ENCODE assay signal across 8 cellular contexts in genomic region chr12:79886917-79887519, GRCh38. TPM values are rescaled to one million over a fixed set of nuclear protein-coding genes. Genes with fewer than 3 reads are reported as not detected.
DNase-seq lines count a peak whose midpoint lies in the region; ATAC-seq and TF ChIP-seq lines count a peak whose summit lies in the region.

No MANE protein-coding gene starts in this region.

- H3K4me1 ChIP-seq in hepatocyte (ENCODE audit: insufficient read depth) (peaks cover 7% of the 10 kb centered on the region), tibial nerve (peaks cover 0 to 78% (median 15%) of the 10 kb centered on the region in 4 donors)

- no peaks in the 10 kb centered on the region for H3K9me2 ChIP-seq in hepatocyte (replicated peaks; ENCODE audit: insufficient read depth)

- peaks cover 44% of the 10 kb centered on the region for H4K20me1 ChIP-seq in hepatocyte (ENCODE audit: insufficient read depth, poor library complexity, severe bottlenecking)

- no peaks in the 10 kb centered on the region for H3K27me3 ChIP-seq in hepatocyte
- no peaks in the 10 kb centered on the region for H3K27me3 ChIP-seq in tibial nerve
- no peaks in the 10 kb centered on the region for H3K27me3 ChIP-seq in MG63

- H3K9me3 ChIP-seq in hepatocyte (ENCODE audit: low read depth) (no peaks in the 10 kb centered on the region), tibial nerve (no peaks in the 10 kb centered on the region), MG63 (peaks cover 2% of the 10 kb centered on the region; the same call in 1 of the 2 replicates)

- peaks cover 48% of the 10 kb centered on the region for H3K4me1 Mint-ChIP-seq in activated T-helper 17 cell treated with anti-CD3 and anti-CD28 coated beads, Interleukin-2, amount 50 U/mL, for 72 hours

- no peak overlapping the region for H3K4me2 ChIP-seq in hepatocyte

- no peaks in the 10 kb centered on the region for H3K9me3 Mint-ChIP-seq in activated T-helper 17 cell treated with anti-CD3 and anti-CD28 coated beads, Interleukin-2, amount 50 U/mL, for 72 hours

- H3K36me3 Mint-ChIP-seq in activated T-helper 17 cell treated with anti-CD3 and anti-CD28 coated beads, Interleukin-2, amount 50 U/mL, for 72 hours (ENCODE audit: low read depth): no peaks in the 10 kb centered on the region

- H3K36me3 ChIP-seq in hepatocyte (replicated peaks; ENCODE audit: insufficient read depth, low read depth) (no peaks in the 10 kb centered on the region), tibial nerve (no peaks in the 10 kb centered on the region), MG63 (peaks cover 18% of the 10 kb centered on the region)

- H3K4me3 Mint-ChIP-seq in activated T-helper 17 cell treated with anti-CD3 and anti-CD28 coated beads, Interleukin-2, amount 50 U/mL, for 72 hours: no peak overlapping the region

- CTCF ChIA-PET in HEK293T (lab: Yijun Ruan, JAX): interaction anchor here (0.9 kb wide), 1 partner anchor 9 kb away, joined by 3 read pairs; no protein-coding TSS in a partner anchor

- POLR2A ChIA-PET in HEK293T (lab: Yijun Ruan, JAX): interaction anchor here (1.4 kb wide), 1 partner anchor 47 kb away, joined by 3 read pairs; no protein-coding TSS in a partner anchor

- 67% methylated on average over 3 of the region's 3 CpGs for WGBS in hepatocyte (ENCODE audit: low lambda C conversion rate, missing lambda C conversion rate)
- WGBS in tibial nerve, 2 donors: 65 to 66% methylated on average over 3 of the region's 3 CpGs

- H3K27ac ChIP-seq in hepatocyte: no peak overlapping the region
- H3K27ac ChIP-seq in tibial nerve: no peak overlapping the region

- no peak for TF ChIP-seq EP300 in tibial nerve (IDR thresholded peaks at IDR 0.05)

- no peak for TF ChIP-seq POLR2A in tibial nerve (IDR thresholded peaks at IDR 0.05)

- H3K4me3 ChIP-seq in hepatocyte: no peak overlapping the region
- no peak overlapping the region for H3K4me3 ChIP-seq in tibial nerve
- H3K4me3 ChIP-seq in MG63: no peak overlapping the region

- no peak for DNase-seq in activated CD4-positive, CD25-positive, alpha-beta regulatory T cell treated with anti-CD3 and anti-CD28 coated beads, Interleukin-2, amount 50 U/mL, for 72 hours
- DNase-seq in HEK293T (ENCODE audit: extremely low spot score) (peak; percentile 15), NCI-H187 treated with DMSO at 0.1 percent for 48 hours (lab: John Stamatoyannopoulos, UW) (peak; percentile 21), hepatocyte (ENCODE audit: low spot score) (peak; percentile 42), tibial nerve (ENCODE audit: low spot score in 2 of 2) (no peak), MG63 (no peak)

- no peak overlapping the region for H2AFZ ChIP-seq in hepatocyte

- TF ChIP-seq CTCF in hepatocyte (IDR thresholded peaks at IDR 0.05; ENCODE audit: poor library complexity) (peak; percentile 56), tibial nerve (IDR thresholded peaks at IDR 0.05) (peak; percentile 35 to 48 (median 39))

- ATAC-seq in activated CD4-positive, CD25-positive, alpha-beta regulatory T cell treated with anti-CD3 and anti-CD28 coated beads, Interleukin-2, amount 50 U/mL, for 24 hours: peak; percentile 67 to 75
- peak; percentile 82 for ATAC-seq in activated T-helper 17 cell treated with anti-CD3 and anti-CD28 coated beads, Interleukin-2, amount 50 U/mL, for 72 hours (replicated peaks)

- H3K79me2 ChIP-seq in hepatocyte: peaks cover 95% of the 10 kb centered on the region

- H3K27ac Mint-ChIP-seq in activated T-helper 17 cell treated with anti-CD3 and anti-CD28 coated beads, Interleukin-2, amount 50 U/mL, for 72 hours: no peak overlapping the region

- H3K27me3 Mint-ChIP-seq in activated T-helper 17 cell treated with anti-CD3 and anti-CD28 coated beads, Interleukin-2, amount 50 U/mL, for 72 hours: no peaks in the 10 kb centered on the region

TF ChIP-seq in HEK293T, 16 proteins besides CTCF, POLR2A, EP300 and RAD21:
- no peak for TF ChIP-seq TARDBP (IDR thresholded peaks at IDR 0.05)
- TF ChIP-seq L3MBTL2 (conservative IDR thresholded peaks at IDR 0.05): no peak
- TF ChIP-seq BHLHE40 (IDR thresholded peaks at IDR 0.05; ENCODE audit: borderline replicate concordance): no peak
- no peak for TF ChIP-seq HDGF (IDR thresholded peaks at IDR 0.05; ENCODE audit: borderline replicate concordance)
- TF ChIP-seq, protein P1, sequence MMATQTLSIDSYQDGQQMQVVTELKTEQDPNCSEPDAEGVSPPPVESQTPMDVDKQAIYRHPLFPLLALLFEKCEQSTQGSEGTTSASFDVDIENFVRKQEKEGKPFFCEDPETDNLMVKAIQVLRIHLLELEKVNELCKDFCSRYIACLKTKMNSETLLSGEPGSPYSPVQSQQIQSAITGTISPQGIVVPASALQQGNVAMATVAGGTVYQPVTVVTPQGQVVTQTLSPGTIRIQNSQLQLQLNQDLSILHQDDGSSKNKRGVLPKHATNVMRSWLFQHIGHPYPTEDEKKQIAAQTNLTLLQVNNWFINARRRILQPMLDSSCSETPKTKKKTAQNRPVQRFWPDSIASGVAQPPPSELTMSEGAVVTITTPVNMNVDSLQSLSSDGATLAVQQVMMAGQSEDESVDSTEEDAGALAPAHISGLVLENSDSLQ (IDR thresholded peaks at IDR 0.05): no peak
- TF ChIP-seq LEF1 (IDR thresholded peaks at IDR 0.05; ENCODE audit: borderline replicate concordance): no peak

RNA-seq across cellular contexts. Expression of gene PPP1R12A, which starts 47.9 kb away (rescaled TPM):
- total RNA-seq in activated T-helper 17 cell treated with anti-CD3 and anti-CD28 coated beads, Interleukin-2, amount 50 U/mL, for 72 hours: 10 to 100 TPM; 90.7 to 92.5 TPM
- total RNA-seq in hepatocyte (59.9 and 71.7 TPM in 2 replicates), tibial nerve (100 to 1,000 TPM in 2 of 4 donors, 10 to 100 TPM in 2; 84.3 to 137 (median 99.6) TPM)
- polyA plus RNA-seq in hepatocyte: 74.0 and 84.6 TPM in 2 replicates
- total RNA-seq in MG63 (2014; rRNA removed; shearing (Covaris generic); ENCODE audit: low replicate concordance): 47.4 and 82.1 TPM in 2 replicates

Comparison
In these comparisons a context has a peak if more than half of its experiments do, and no peak if none do; other contexts are left out.
1. DNase-seq: peak in HEK293T (single experiment), NCI-H187 treated with DMSO at 0.1 percent for 48 hours (single experiment) and hepatocyte (single experiment); none in activated CD4-positive, CD25-positive, alpha-beta regulatory T cell treated with anti-CD3 and anti-CD28 coated beads, Interleukin-2, amount 50 U/mL, for 72 hours (single experiment), tibial nerve (0 of 2) and MG63 (single experiment).